8 cellular contexts compared by ENCODE assay signal in genomic region chr5:146877178-146877681, GRCh38. TPM values are rescaled to one million over a fixed set of nuclear protein-coding genes. Genes with fewer than 3 reads are reported as not detected.
DNase-seq lines count a peak whose midpoint lies in the region; ATAC-seq, FAIRE-seq and TF ChIP-seq lines count a peak whose summit lies in the region.

No MANE protein-coding gene starts in this region.

- H3K36me3 Mint-ChIP-seq in activated CD8-positive, alpha-beta T cell treated with anti-CD3 and anti-CD28 coated beads, Interleukin-2, amount 10 ng/mL, durations not matched to agents 7 days and 5 days (ENCODE audit: low read depth): no peaks in the 10 kb centered on the region

- WGBS in iPS DF 6.9 (ENCODE audit: insufficient coverage, insufficient read length): no CpG with 5 or more reads among the region's 14 CpGs

- CTCF ChIA-PET in activated CD8-positive, alpha-beta T cell treated with anti-CD3 and anti-CD28 coated beads, Interleukin-2, amount 10 ng/mL, durations not matched to agents 7 days and 5 days (lab: Charles Lee): interaction anchor here (1.5 kb wide), 1 partner anchor 335 kb away, joined by 4 read pairs; no protein-coding TSS in a partner anchor
- CTCF ChIA-PET in GM10248 (lab: Yijun Ruan, JAX): no interaction called here

- no peaks in the 10 kb centered on the region; the same call in 1 of the 2 replicates for H3K4me1 ChIP-seq in iPS DF 6.9 (ENCODE audit: control insufficient read depth, insufficient read depth, low read length)

- FAIRE-seq in D721Med (lab: Jason Lieb, UNC): no peak

- peaks cover 39% of the 10 kb centered on the region for H3K27me3 Mint-ChIP-seq in activated CD8-positive, alpha-beta T cell treated with anti-CD3 and anti-CD28 coated beads, Interleukin-2, amount 10 ng/mL, durations not matched to agents 7 days and 5 days (ENCODE audit: low read depth)

- H3K4me1 Mint-ChIP-seq in activated CD8-positive, alpha-beta T cell treated with anti-CD3 and anti-CD28 coated beads, Interleukin-2, amount 10 ng/mL, durations not matched to agents 7 days and 5 days (ENCODE audit: low read depth): peaks cover 16% of the 10 kb centered on the region

- POLR2A ChIA-PET in activated CD8-positive, alpha-beta T cell treated with anti-CD3 and anti-CD28 coated beads, Interleukin-2, amount 10 ng/mL, durations not matched to agents 7 days and 5 days (lab: Charles Lee): no interaction called here
- POLR2A ChIA-PET in GM10248 (lab: Yijun Ruan, JAX): no interaction called here

- TF ChIP-seq CTCF in GM10248 (IDR thresholded peaks at IDR 0.05; ENCODE audit: control extremely low read depth, extremely low read depth, low read depth, missing control alignments) (no peak), D721Med (IDR thresholded peaks at IDR 0.05; ENCODE audit: insufficient read depth, missing control alignments) (no peak)

- H3K9me3 ChIP-seq in iPS DF 6.9 (ENCODE audit: control insufficient read depth, insufficient read depth, low read length): no peaks in the 10 kb centered on the region

- H3K27ac ChIP-seq in iPS DF 6.9 (ENCODE audit: low read length): no peak overlapping the region
- H3K27ac ChIP-seq in skin epidermis: peak overlapping the region in 1 of 21 experiments; percentile 78

- peaks cover 6% of the 10 kb centered on the region; the same call in 1 of the 2 replicates for H3K27me3 ChIP-seq in iPS DF 6.9 (ENCODE audit: control insufficient read depth, insufficient read depth, low read length)

- H3K9me3 Mint-ChIP-seq in activated CD8-positive, alpha-beta T cell treated with anti-CD3 and anti-CD28 coated beads, Interleukin-2, amount 10 ng/mL, durations not matched to agents 7 days and 5 days (ENCODE audit: insufficient read depth): no peaks in the 10 kb centered on the region

- H3K4me3 Mint-ChIP-seq in activated CD8-positive, alpha-beta T cell treated with anti-CD3 and anti-CD28 coated beads, Interleukin-2, amount 10 ng/mL, durations not matched to agents 7 days and 5 days: peak overlapping the region; percentile 85

- DNase-seq in NCI-H510A treated with DMSO at 0.1 percent for 48 hours (lab: John Stamatoyannopoulos, UW): peak; percentile 7
- DNase-seq in NCI-H510A (lab: John Stamatoyannopoulos, UW): no peak
- peak; percentile 29 for DNase-seq in activated CD8-positive, alpha-beta T cell treated with anti-CD3 and anti-CD28 coated beads, Interleukin-2, amount 10 ng/mL, durations not matched to agents 7 days and 5 days
- no peak for DNase-seq in iPS DF 6.9 (ENCODE audit: low read depth, low spot score)
- DNase-seq in GM10248 (ENCODE audit: extremely low spot score): no peak
- DNase-seq in D721Med (ENCODE audit: insufficient read length, low spot score): no peak

- peak; percentile 6 for ATAC-seq in activated CD8-positive, alpha-beta T cell treated with anti-CD3 and anti-CD28 coated beads, Interleukin-2, amount 10 ng/mL, durations not matched to agents 7 days and 5 days
- no peak for ATAC-seq in HG03432 (IDR thresholded peaks at IDR 0.05; ENCODE audit: unreplicated experiment)

- peak overlapping the region; percentile 22 for H3K27ac Mint-ChIP-seq in activated CD8-positive, alpha-beta T cell treated with anti-CD3 and anti-CD28 coated beads, Interleukin-2, amount 10 ng/mL, durations not matched to agents 7 days and 5 days

- H3K4me3 ChIP-seq in iPS DF 6.9 (ENCODE audit: low read length): peak overlapping the region; percentile 89; the same call in 1 of the 2 replicates
- peak overlapping the region; percentile 31 to 49 (median 42) for H3K4me3 ChIP-seq in skin epidermis

- no peaks in the 10 kb centered on the region for H3K36me3 ChIP-seq in iPS DF 6.9 (ENCODE audit: control insufficient read depth, insufficient read depth, low read length)

RNA-seq across cellular contexts. Expression of gene PPP2R2B, which starts 1.3 kb away (rescaled TPM):
- 1 to 10 TPM; 2.0 to 3.0 TPM for total RNA-seq in activated CD8-positive, alpha-beta T cell treated with anti-CD3 and anti-CD28 coated beads, Interleukin-2, amount 10 ng/mL, durations not matched to agents 7 days and 5 days

Comparison
In these comparisons a context has a peak if more than half of its experiments do, and no peak if none do; other contexts are left out.
1. DNase-seq: peak in NCI-H510A treated with DMSO at 0.1 percent for 48 hours (single experiment) and activated CD8-positive, alpha-beta T cell treated with anti-CD3 and anti-CD28 coated beads, Interleukin-2, amount 10 ng/mL, durations not matched to agents 7 days and 5 days (single experiment); none in NCI-H510A (single experiment), iPS DF 6.9 (single experiment), GM10248 (single experiment) and D721Med (single experiment).